Comparison of ENCODE assay signal across 9 cellular contexts in the genomic region with DNA sequence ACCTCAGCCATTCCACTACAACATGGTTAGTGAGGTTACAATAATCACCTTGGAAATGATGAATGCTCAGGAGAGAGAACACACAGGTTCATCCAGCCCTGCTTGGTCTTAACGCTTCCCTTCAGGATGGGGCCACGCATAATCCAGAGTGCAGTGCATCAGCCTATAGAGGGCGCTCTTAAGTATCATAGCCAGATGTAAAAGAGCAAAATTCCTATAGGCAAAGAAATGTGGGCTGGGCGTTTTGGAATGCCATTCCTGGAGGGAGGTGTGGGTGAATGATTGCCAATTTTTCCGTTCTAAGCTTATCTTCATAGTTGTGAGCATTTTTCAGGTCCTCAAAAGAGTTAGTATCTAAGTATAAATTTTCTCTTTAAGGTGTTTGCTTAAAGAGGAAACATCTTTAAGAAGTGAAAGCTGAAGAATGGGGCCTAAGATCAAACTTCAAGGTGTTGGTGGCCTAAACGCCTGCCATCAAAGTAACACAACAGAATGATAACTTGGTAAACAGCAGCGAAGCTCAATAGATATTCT. TPM values are rescaled to one million over a fixed set of nuclear protein-coding genes. Genes with fewer than 3 reads are reported as not detected.
DNase-seq lines count a peak whose midpoint lies in the region; ATAC-seq, FAIRE-seq and TF ChIP-seq lines count a peak whose summit lies in the region.
"Had no signal": no experiment of that assay in that cellular context is flagged by ENCODE, and none has a peak within 500 bp of the region (broad histone marks: within the 10 kb centered on the region; RNA-seq: fewer than 3 reads in every experiment).

No MANE protein-coding gene starts in this region.

- H3K27ac ChIP-seq in BLaER1 (no peak overlapping the region), thymus (ENCODE audit: low read depth) (peak overlapping the region; percentile 10)
- H3K27ac ChIP-seq: SJSA1 had no signal

- CTCF ChIA-PET in T-cell (lab: Charles Lee) = interaction anchor here (0.6 to 7.8 kb wide), 64 partner anchors 8 to 214 kb away, joined by 3 to 160 read pairs (median 5); partner anchors contain the start of gene GMNN (in 1 of the 2)

- TF ChIP-seq CTCF in fibroblast of pulmonary artery (IDR thresholded peaks at IDR 0.05; ENCODE audit: low read length, missing control alignments) = peak; percentile 46

- peaks cover 55 to 73% (median 62%) of the 10 kb centered on the region in 3 donors for H3K4me1 Mint-ChIP-seq in T-cell

- no peaks in the 10 kb centered on the region for H3K27me3 Mint-ChIP-seq in T-cell

- H3K36me3 ChIP-seq in BLaER1 (no peaks in the 10 kb centered on the region), thymus (ENCODE audit: control insufficient read depth, insufficient read depth) (no peaks in the 10 kb centered on the region)
- H3K36me3 ChIP-seq: SJSA1 had no signal

- H3K4me2 ChIP-seq in BLaER1 = peak overlapping the region; percentile 83

- H3K4me3 ChIP-seq in BLaER1 = no peak overlapping the region
- H3K4me3 ChIP-seq in fibroblast of pulmonary artery (replicated peaks; ENCODE audit: low read depth, low read length) = no peak overlapping the region
- peak overlapping the region; percentile 32 for H3K4me3 ChIP-seq in thymus (ENCODE audit: low read length)
- H3K4me3 ChIP-seq: SJSA1 had no signal

- H3K9me3 ChIP-seq in BLaER1 (no peaks in the 10 kb centered on the region), thymus (ENCODE audit: control insufficient read depth) (no peaks in the 10 kb centered on the region)
- H3K9me3 ChIP-seq: SJSA1 had no signal

- H3K27ac Mint-ChIP-seq in T-cell = peak overlapping the region; percentile 97 to 100

- ATAC-seq in T-cell (replicated peaks in 1 of 4) (peak in 3 of 4 experiments; percentile 8 to 23 (median 12)), GM18870 (IDR thresholded peaks at IDR 0.05; ENCODE audit: unreplicated experiment) (no peak)

- 77% methylated on average over 7 of the region's 7 CpGs for WGBS in thymus

- POLR2A ChIA-PET in T-cell (lab: Charles Lee) = interaction anchor here (0.6 to 4.3 kb wide), 16 partner anchors 8 to 425 kb away, joined by 3 to 22 read pairs (median 4); no protein-coding TSS in a partner anchor

- no peaks in the 10 kb centered on the region for H3K9me3 Mint-ChIP-seq in T-cell

- no peaks in the 10 kb centered on the region for H4K20me1 ChIP-seq in BLaER1

- peak overlapping the region; percentile 93 to 98 (median 96) for H3K4me3 Mint-ChIP-seq in T-cell

- peaks cover 63% of the 10 kb centered on the region for H3K36me3 Mint-ChIP-seq in T-cell

- DNase-seq in GM18507 (ENCODE audit: extremely low spot score, insufficient read length, low read depth) = no peak
- DNase-seq in T-cell = peak in 16 of 34 experiments; percentile 26 to 66 (median 49)
- peak; percentile 21 for DNase-seq in fibroblast of pulmonary artery (ENCODE audit: low read depth)
- DNase-seq in GM19239 (ENCODE audit: insufficient read length, low spot score) = no peak
- no peak for DNase-seq in pons (ENCODE audit: low spot score)

- FAIRE-seq in GM18507 (lab: Jason Lieb, UNC) (peak; percentile 72), GM19239 (lab: Jason Lieb, UNC) (no peak)

- H3K4me1 ChIP-seq in BLaER1 = peaks cover 81% of the 10 kb centered on the region
- H3K4me1 ChIP-seq in thymus (ENCODE audit: control insufficient read depth, insufficient read depth, low read length) = peaks cover 28% of the 10 kb centered on the region

- H3K27me3 ChIP-seq in BLaER1 (no peaks in the 10 kb centered on the region), thymus (ENCODE audit: control insufficient read depth, insufficient read depth) (no peaks in the 10 kb centered on the region)
- H3K27me3 ChIP-seq: SJSA1 had no signal

- H3K9ac ChIP-seq in BLaER1 = no peak overlapping the region

RNA-seq across cellular contexts. Expression of gene RIPOR2, which starts 1.8 kb away (rescaled TPM):
- 100 to 1,000 TPM; 381 to 480 (median 441) TPM for total RNA-seq in T-cell
- polyA plus RNA-seq in thymus = 27.4 TPM
